Comparison of ENCODE assay signal across 21 cellular contexts in genomic region chr1:83920320-83920719, GRCh38.
"Had no signal": no experiment of that assay in that cellular context is flagged by ENCODE, and none has a peak within 500 bp of the region (broad histone marks: within the 10 kb centered on the region; RNA-seq: fewer than 3 reads in every experiment).

No MANE protein-coding gene starts in this region.

- H3K27me3 ChIP-seq: MG63 had no signal

- H3K27ac ChIP-seq: RWPE1 had no signal

- H3K4me2 ChIP-seq: SK-N-SH had no signal

- H3K36me3 ChIP-seq: MG63 had no signal

- DNase-seq: Karpas-422, KG1, MG63, NCI-H1092, NCI-H1105 treated with DMSO at 0.1 percent for 48 hours, NCI-H1417 treated with DMSO at 0.1 percent for 48 hours, NCI-H146, NCI-H1694 treated with DMSO at 0.1 percent for 48 hours, NCI-H1930, NCI-H2081, NCI-H2107, NCI-H2227 treated with DMSO at 0.1 percent for 48 hours, NCI-H446, NCI-H510A, NCI-H524 treated with DMSO at 0.1 percent for 48 hours, NCI-H69, NCI-H774, SHP77, SK-N-SH had no signal

- H3K9ac ChIP-seq: SK-N-SH had no signal

- H3K4me3 ChIP-seq: MG63 had no signal

- FAIRE-seq: RCC 7860 had no signal

- H3K9me3 ChIP-seq: MG63, SK-N-SH had no signal
